Comparison of ENCODE assay signal across 9 cellular contexts in genomic region chr1:229694053-229694693, GRCh38.
A peak's percentile ranks its signal among the peaks of the same experiment; 100 is the strongest.
DNase-seq lines count a peak whose midpoint lies in the region; ATAC-seq and TF ChIP-seq lines count a peak whose summit lies in the region.
"Had no signal": no experiment of that assay in that cellular context is flagged by ENCODE, and none has a peak within 500 bp of the region (broad histone marks: within the 10 kb centered on the region; RNA-seq: fewer than 3 reads in every experiment).

No MANE protein-coding gene starts in this region.

- peak overlapping the region; percentile 27 for H3K9ac ChIP-seq in mesenchymal stem cell (ENCODE audit: low read length)

- intact Hi-C loops in body of pancreas (cut with DNase I): no loop called here

- H4K91ac ChIP-seq in mesenchymal stem cell (ENCODE audit: low read length): no peak overlapping the region

- H3K4me2 ChIP-seq in mesenchymal stem cell (ENCODE audit: low read length, poor library complexity, severe bottlenecking): no peak overlapping the region

- H2BK12ac ChIP-seq in mesenchymal stem cell (ENCODE audit: low read length in 2 of 2): no peak overlapping the region

- H3K27me3 ChIP-seq in body of pancreas (no peaks in the 10 kb centered on the region), mesenchymal stem cell (ENCODE audit: control insufficient read depth in 1 of 2, insufficient read depth in 1 of 2, low read length in 2 of 2) (no peaks in the 10 kb centered on the region)

- TF ChIP-seq POLR2A in body of pancreas (IDR thresholded peaks at IDR 0.05): no peak

- ATAC-seq in body of pancreas (peak; percentile 68), GM21529 (IDR thresholded peaks at IDR 0.05; ENCODE audit: unreplicated experiment) (no peak)

- no peak overlapping the region for H2BK15ac ChIP-seq in mesenchymal stem cell (ENCODE audit: low read depth, poor library complexity, severe bottlenecking)

- peak; percentile 60 for DNase-seq in Ammon's horn (ENCODE audit: low spot score)
- DNase-seq in NCI-H1436 treated with DMSO at 0.1 percent for 48 hours (lab: John Stamatoyannopoulos, UW): peak; percentile 83
- DNase-seq in body of pancreas: peak; percentile 31 to 69 (median 45)
- peak; percentile 90 for DNase-seq in mesenchymal stem cell
- DNase-seq in cerebellar nuclear complex (lab: John Stamatoyannopoulos, UW): no peak
- no peak for DNase-seq in activated CD4-positive, alpha-beta T cell treated with anti-CD3 and anti-CD28 coated beads for 1 hour
- DNase-seq in GF-D8 (lab: John Stamatoyannopoulos, UW): no peak

- H3K18ac ChIP-seq in mesenchymal stem cell (ENCODE audit: low read depth in 1 of 2, low read length in 2 of 2): peak overlapping the region in 1 of 2 experiments; percentile 4

- no peak for TF ChIP-seq CTCF in body of pancreas (IDR thresholded peaks at IDR 0.05)

- no peak overlapping the region for H3K23ac ChIP-seq in mesenchymal stem cell (ENCODE audit: low read length in 2 of 2)

- no peaks in the 10 kb centered on the region for H3K9me3 ChIP-seq in body of pancreas
- H3K9me3 ChIP-seq in mesenchymal stem cell (ENCODE audit: control insufficient read depth, low read length): no peaks in the 10 kb centered on the region

- H3K4me1 ChIP-seq in body of pancreas (no peaks in the 10 kb centered on the region), mesenchymal stem cell (ENCODE audit: control insufficient read depth, insufficient read depth, low read depth, low read length) (peaks cover 21% of the 10 kb centered on the region)

- H2AK5ac ChIP-seq in mesenchymal stem cell (ENCODE audit: low read length, severe bottlenecking): peak overlapping the region; percentile 15

- H3K36me3 ChIP-seq in body of pancreas (replicated peaks in 1 of 2; ENCODE audit: insufficient read depth in 1 of 2, low read depth in 2 of 2): no peaks in the 10 kb centered on the region
- H3K36me3 ChIP-seq in mesenchymal stem cell (ENCODE audit: control insufficient read depth in 1 of 2, insufficient read depth in 2 of 2, low read depth in 1 of 2, low read length in 2 of 2): no peaks in the 10 kb centered on the region

- no peak overlapping the region for H3K4me3 ChIP-seq in body of pancreas
- H3K4me3 ChIP-seq in mesenchymal stem cell (ENCODE audit: insufficient read depth in 1 of 2, low read depth in 1 of 2, low read length in 2 of 2): peak overlapping the region in 1 of 2 experiments; percentile 31
- H3K4me3 ChIP-seq: skin epidermis had no signal

- no peak overlapping the region for H4K8ac ChIP-seq in mesenchymal stem cell (ENCODE audit: low read length)

- H3K27ac ChIP-seq in body of pancreas: no peak overlapping the region
- H3K27ac ChIP-seq in mesenchymal stem cell (ENCODE audit: low read length, poor library complexity, severe bottlenecking): peak overlapping the region; percentile 87

- H2AFZ ChIP-seq in mesenchymal stem cell (ENCODE audit: low read depth, low read length): no peak overlapping the region

- H2BK120ac ChIP-seq in mesenchymal stem cell (ENCODE audit: low read depth, low read length): no peak overlapping the region

- H3K79me1 ChIP-seq in mesenchymal stem cell (replicated peaks; ENCODE audit: low read length, poor library complexity, severe bottlenecking): no peaks in the 10 kb centered on the region

- H2BK5ac ChIP-seq in mesenchymal stem cell (ENCODE audit: low read depth, low read length, poor library complexity, severe bottlenecking): peak overlapping the region; percentile 49

- peak overlapping the region in 1 of 2 experiments; percentile 45 for H3K4ac ChIP-seq in mesenchymal stem cell (ENCODE audit: low read depth in 1 of 2, low read length in 2 of 2)

- H3K14ac ChIP-seq in mesenchymal stem cell (ENCODE audit: low read length in 2 of 2): peak overlapping the region in 1 of 2 experiments; percentile 49

- WGBS in body of pancreas, 2 donors: 69 to 70% methylated on average over 8 to 11 of the region's 11 CpGs
- WGBS in mesenchymal stem cell: 17% methylated on average over 9 of the region's 11 CpGs

Comparison
In these comparisons a context has a peak if more than half of its experiments do, and no peak if none do; other contexts are left out.
1. DNase-seq: peak in Ammon's horn (single experiment), NCI-H1436 treated with DMSO at 0.1 percent for 48 hours (single experiment), body of pancreas (4 of 4) and mesenchymal stem cell (single experiment); none in cerebellar nuclear complex (0 of 2), activated CD4-positive, alpha-beta T cell treated with anti-CD3 and anti-CD28 coated beads for 1 hour (single experiment) and GF-D8 (single experiment).